Comparison of ENCODE assay signal across 10 cellular contexts in genomic region chr2:3647246-3647645, GRCh38. TPM values are rescaled to one million over a fixed set of nuclear protein-coding genes. Genes with fewer than 3 reads are reported as not detected.
"Had no signal": no experiment of that assay in that cellular context is flagged by ENCODE, and none has a peak within 500 bp of the region (broad histone marks: within the 10 kb centered on the region; RNA-seq: fewer than 3 reads in every experiment).

No MANE protein-coding gene starts in this region.

- H3K9me3 ChIP-seq: HAP-1 had no signal

- H3K4me3 ChIP-seq: GM23248, HAP-1, K562 had no signal

- H3K9ac ChIP-seq: GM23248 had no signal

- H3K36me3 ChIP-seq: HAP-1 had no signal

- H3K27ac ChIP-seq: GM23248 had no signal

- H2AFZ ChIP-seq: GM23248 had no signal

- H3K27ac Mint-ChIP-seq: HFFc6 had no signal

- ATAC-seq: HCT116, K562 had no signal

- H3K9me3 Mint-ChIP-seq: HFFc6 had no signal

- H3K4me3 Mint-ChIP-seq: HFFc6 had no signal

- DNase-seq: GM23248, GOT3, H7, HFFc6, IMR-90 had no signal

RNA-seq across cellular contexts. Expression of gene ALLC, which starts 10.8 kb away (rescaled TPM):
- total RNA-seq: GM23248, H4, H7, HFFc6, HT-29, IMR-90, K562 had no signal
- polyA plus RNA-seq: GM23248, IMR-90, K562 had no signal

RNA-seq across cellular contexts. Expression of gene COLEC11, which starts 52.3 kb away (rescaled TPM):
- total RNA-seq: GM23248, H4, H7, HFFc6, HT-29 had no signal
- polyA plus RNA-seq: GM23248 had no signal

RNA-seq across cellular contexts. Expression of gene DCDC2C, which starts 56.1 kb away (rescaled TPM):
- total RNA-seq: GM23248, H4, H7, HFFc6, HT-29, IMR-90, K562 had no signal
- polyA plus RNA-seq: GM23248, IMR-90, K562 had no signal
